In the genomic region with DNA sequence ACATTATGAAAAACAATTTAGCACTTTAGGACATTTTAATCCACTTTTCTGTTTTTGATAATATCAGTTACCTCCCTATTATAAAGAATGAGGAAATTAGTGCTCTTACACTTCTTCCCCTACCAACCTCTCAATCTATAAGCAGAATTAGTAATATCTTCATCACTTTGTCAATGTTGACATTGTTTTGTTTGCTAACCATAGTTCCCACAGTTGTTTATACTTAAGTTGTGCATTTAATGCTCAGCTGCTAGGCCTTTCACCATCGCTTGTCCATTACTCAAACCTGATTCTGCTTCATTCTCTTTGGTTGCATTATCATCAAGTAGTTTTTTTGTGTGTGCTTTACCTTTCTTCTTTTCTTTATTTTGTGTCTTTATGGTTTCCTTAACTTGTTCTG, we compare ENCODE assay signal across 24 cellular contexts.
"Had no signal": no experiment of that assay in that cellular context is flagged by ENCODE, and none has a peak within 500 bp of the region (broad histone marks: within the 10 kb centered on the region; RNA-seq: fewer than 3 reads in every experiment).

No MANE protein-coding gene starts in this region.

- H3K4me3 ChIP-seq: dorsolateral prefrontal cortex, esophagus muscularis mucosa, gastroesophageal sphincter, mucosa of descending colon, right atrium auricular region, sigmoid colon, skin epidermis, stomach, thoracic aorta, transverse colon had no signal

- H3K4me1 Mint-ChIP-seq: stimulated activated naive B cell treated with anti-CD40 and anti-IgM and Interleukin-4, amounts not matched to agents 10 μg/mL and 1 μg/mL and 100 μg/mL, for 72 hours had no signal

- ATAC-seq: gastroesophageal sphincter; left lobe of liver; mucosa of descending colon; naive thymus-derived CD8-positive, alpha-beta T cell; stimulated activated naive B cell treated with anti-CD40 and anti-IgM and Interleukin-4, amounts not matched to agents 10 μg/mL and 1 μg/mL and 100 μg/mL, for 72 hours had no signal

- H3K9me3 Mint-ChIP-seq: naive thymus-derived CD8-positive, alpha-beta T cell; neural crest cell; stimulated activated naive B cell treated with anti-CD40 and anti-IgM and Interleukin-4, amounts not matched to agents 10 μg/mL and 1 μg/mL and 100 μg/mL, for 72 hours had no signal

- H3K27ac Mint-ChIP-seq: stimulated activated naive B cell treated with anti-CD40 and anti-IgM and Interleukin-4, amounts not matched to agents 10 μg/mL and 1 μg/mL and 100 μg/mL, for 72 hours had no signal

- DNase-seq: cortex of kidney; dorsolateral prefrontal cortex; effector CD8-positive, alpha-beta T cell; foreskin fibroblast; glutamatergic neuron; islet precursor cell; mammary epithelial cell; mucosa of descending colon; naive thymus-derived CD8-positive, alpha-beta T cell; posterior cingulate gyrus; sigmoid colon; stimulated activated CD4-positive, alpha-beta T cell treated with anti-CD3 and anti-CD28 coated beads, Interleukin-2, amount 100 ng/mL, for 24 hours; stimulated activated CD4-positive, alpha-beta T cell treated with anti-CD3 and anti-CD28 coated beads, Interleukin-4, amount 100 ng/mL, for 4 hours; stimulated activated naive B cell treated with anti-CD40 and anti-IgM and Interleukin-4, amounts not matched to agents 10 μg/mL and 1 μg/mL and 100 μg/mL, for 72 hours; stomach; substantia nigra; transverse colon had no signal

- H3K4me3 Mint-ChIP-seq: naive thymus-derived CD8-positive, alpha-beta T cell; neural crest cell; stimulated activated naive B cell treated with anti-CD40 and anti-IgM and Interleukin-4, amounts not matched to agents 10 μg/mL and 1 μg/mL and 100 μg/mL, for 72 hours had no signal

- H3K27me3 Mint-ChIP-seq: naive thymus-derived CD8-positive, alpha-beta T cell; stimulated activated naive B cell treated with anti-CD40 and anti-IgM and Interleukin-4, amounts not matched to agents 10 μg/mL and 1 μg/mL and 100 μg/mL, for 72 hours had no signal
